ENCODE assay signal across 1 cellular context in the genomic region with DNA sequence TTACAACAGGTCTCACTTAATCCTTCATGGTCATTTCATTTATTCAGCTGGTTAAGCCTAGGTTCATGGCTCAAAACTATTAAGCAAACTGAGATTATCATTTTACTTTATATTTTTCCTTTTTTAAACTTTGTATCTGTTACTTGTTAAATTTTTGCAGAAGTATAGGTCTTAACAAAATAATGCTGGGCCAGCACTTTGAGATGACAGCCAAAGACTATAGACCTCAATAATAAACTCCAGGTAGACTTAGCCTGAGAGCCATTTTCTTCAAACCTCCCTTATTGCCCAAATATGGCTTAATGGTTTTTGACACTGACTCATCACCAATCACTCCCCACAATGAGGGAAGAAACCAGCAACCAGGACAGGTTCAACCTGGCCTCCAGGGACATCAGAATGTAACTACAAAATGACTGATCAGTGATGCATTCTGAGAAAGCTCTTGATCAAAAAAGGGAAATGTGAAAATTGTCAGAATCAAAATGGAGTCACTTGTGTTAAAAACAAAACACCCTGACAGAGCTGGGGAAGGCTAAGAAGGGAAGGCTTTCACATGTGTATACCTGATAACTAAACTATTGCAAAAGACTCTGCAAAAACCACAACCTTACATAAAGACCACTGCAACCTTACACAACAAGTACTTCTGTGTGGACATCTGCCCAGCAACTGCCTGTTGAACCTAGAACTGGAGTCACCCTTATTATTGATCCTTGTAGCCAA.
TF ChIP-seq lines count a peak whose summit lies in the region.

No MANE protein-coding gene starts in this region.

TF ChIP-seq in K562, 482 proteins besides CTCF, POLR2A, EP300 and RAD21 (continued from another document and continues in another):
- TF ChIP-seq, protein P1, sequence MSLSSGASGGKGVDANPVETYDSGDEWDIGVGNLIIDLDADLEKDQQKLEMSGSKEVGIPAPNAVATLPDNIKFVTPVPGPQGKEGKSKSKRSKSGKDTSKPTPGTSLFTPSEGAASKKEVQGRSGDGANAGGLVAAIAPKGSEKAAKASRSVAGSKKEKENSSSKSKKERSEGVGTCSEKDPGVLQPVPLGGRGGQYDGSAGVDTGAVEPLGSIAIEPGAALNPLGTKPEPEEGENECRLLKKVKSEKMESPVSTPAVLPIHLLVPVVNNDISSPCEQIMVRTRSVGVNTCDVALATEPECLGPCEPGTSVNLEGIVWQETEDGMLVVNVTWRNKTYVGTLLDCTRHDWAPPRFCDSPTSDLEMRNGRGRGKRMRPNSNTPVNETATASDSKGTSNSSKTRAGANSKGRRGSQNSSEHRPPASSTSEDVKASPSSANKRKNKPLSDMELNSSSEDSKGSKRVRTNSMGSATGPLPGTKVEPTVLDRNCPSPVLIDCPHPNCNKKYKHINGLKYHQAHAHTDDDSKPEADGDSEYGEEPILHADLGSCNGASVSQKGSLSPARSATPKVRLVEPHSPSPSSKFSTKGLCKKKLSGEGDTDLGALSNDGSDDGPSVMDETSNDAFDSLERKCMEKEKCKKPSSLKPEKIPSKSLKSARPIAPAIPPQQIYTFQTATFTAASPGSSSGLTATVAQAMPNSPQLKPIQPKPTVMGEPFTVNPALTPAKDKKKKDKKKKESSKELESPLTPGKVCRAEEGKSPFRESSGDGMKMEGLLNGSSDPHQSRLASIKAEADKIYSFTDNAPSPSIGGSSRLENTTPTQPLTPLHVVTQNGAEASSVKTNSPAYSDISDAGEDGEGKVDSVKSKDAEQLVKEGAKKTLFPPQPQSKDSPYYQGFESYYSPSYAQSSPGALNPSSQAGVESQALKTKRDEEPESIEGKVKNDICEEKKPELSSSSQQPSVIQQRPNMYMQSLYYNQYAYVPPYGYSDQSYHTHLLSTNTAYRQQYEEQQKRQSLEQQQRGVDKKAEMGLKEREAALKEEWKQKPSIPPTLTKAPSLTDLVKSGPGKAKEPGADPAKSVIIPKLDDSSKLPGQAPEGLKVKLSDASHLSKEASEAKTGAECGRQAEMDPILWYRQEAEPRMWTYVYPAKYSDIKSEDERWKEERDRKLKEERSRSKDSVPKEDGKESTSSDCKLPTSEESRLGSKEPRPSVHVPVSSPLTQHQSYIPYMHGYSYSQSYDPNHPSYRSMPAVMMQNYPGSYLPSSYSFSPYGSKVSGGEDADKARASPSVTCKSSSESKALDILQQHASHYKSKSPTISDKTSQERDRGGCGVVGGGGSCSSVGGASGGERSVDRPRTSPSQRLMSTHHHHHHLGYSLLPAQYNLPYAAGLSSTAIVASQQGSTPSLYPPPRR (CRISPR knock-in tag; IDR thresholded peaks at IDR 0.05; ENCODE audit: borderline replicate concordance): no peak
- TF ChIP-seq ELF2 (CRISPR knock-in tag; IDR thresholded peaks at IDR 0.05): no peak
- no peak for TF ChIP-seq ZNF263 (CRISPR knock-in tag; IDR thresholded peaks at IDR 0.05; ENCODE audit: borderline replicate concordance)
- no peak for TF ChIP-seq SUPT5H (IDR thresholded peaks at IDR 0.05)
- TF ChIP-seq HDAC2 (IDR thresholded peaks at IDR 0.05): no peak
- TF ChIP-seq KLF6 (CRISPR knock-in tag; IDR thresholded peaks at IDR 0.05; ENCODE audit: borderline replicate concordance): peak; percentile 86; the same call in 1 of the 2 replicates
- TF ChIP-seq, protein P2, sequence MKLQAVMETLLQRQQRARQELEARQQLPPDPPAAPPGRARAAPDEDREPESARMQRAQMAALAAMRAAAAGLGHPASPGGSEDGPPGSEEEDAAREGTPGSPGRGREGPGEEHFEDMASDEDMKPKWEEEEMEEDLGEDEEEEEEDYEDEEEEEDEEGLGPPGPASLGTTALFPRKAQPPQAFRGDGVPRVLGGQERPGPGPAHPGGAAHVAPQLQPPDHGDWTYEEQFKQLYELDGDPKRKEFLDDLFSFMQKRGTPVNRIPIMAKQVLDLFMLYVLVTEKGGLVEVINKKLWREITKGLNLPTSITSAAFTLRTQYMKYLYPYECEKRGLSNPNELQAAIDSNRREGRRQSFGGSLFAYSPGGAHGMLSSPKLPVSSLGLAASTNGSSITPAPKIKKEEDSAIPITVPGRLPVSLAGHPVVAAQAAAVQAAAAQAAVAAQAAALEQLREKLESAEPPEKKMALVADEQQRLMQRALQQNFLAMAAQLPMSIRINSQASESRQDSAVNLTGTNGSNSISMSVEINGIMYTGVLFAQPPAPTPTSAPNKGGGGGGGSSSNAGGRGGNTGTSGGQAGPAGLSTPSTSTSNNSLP (IDR thresholded peaks at IDR 0.05; ENCODE audit: borderline replicate concordance, low read depth, low read length): no peak
- TF ChIP-seq ZNF785 (CRISPR knock-in tag; IDR thresholded peaks at IDR 0.05): no peak
- TF ChIP-seq IRF1 (CRISPR knock-in tag; IDR thresholded peaks at IDR 0.05; ENCODE audit: borderline replicate concordance): no peak
- TF ChIP-seq POLR2AphosphoS2 (IDR thresholded peaks at IDR 0.05; ENCODE audit: low read length): no peak
- TF ChIP-seq ADNP (tag; IDR thresholded peaks at IDR 0.05): no peak
- TF ChIP-seq ZBTB7A (IDR thresholded peaks at IDR 0.05; ENCODE audit: borderline replicate concordance, control insufficient read depth, low read depth, low read length): no peak
- TF ChIP-seq NR2C1 (IDR thresholded peaks at IDR 0.05): no peak
- peak; percentile 66 for TF ChIP-seq NR2C1 (tag; IDR thresholded peaks at IDR 0.05)
- TF ChIP-seq TAL1 (IDR thresholded peaks at IDR 0.05): no peak
- TF ChIP-seq ZNF589 (CRISPR knock-in tag; IDR thresholded peaks at IDR 0.05; ENCODE audit: low read depth): peak; percentile 62; the same call in 1 of the 2 replicates
- TF ChIP-seq ZBTB1 (CRISPR knock-in tag; IDR thresholded peaks at IDR 0.05; ENCODE audit: borderline replicate concordance, low read depth): no peak
- TF ChIP-seq, protein P3, sequence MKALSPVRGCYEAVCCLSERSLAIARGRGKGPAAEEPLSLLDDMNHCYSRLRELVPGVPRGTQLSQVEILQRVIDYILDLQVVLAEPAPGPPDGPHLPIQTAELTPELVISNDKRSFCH (CRISPR knock-in tag; IDR thresholded peaks at IDR 0.05): no peak
- TF ChIP-seq, protein P3 (tag; IDR thresholded peaks at IDR 0.05): peak; percentile 90
- TF ChIP-seq, protein P4, sequence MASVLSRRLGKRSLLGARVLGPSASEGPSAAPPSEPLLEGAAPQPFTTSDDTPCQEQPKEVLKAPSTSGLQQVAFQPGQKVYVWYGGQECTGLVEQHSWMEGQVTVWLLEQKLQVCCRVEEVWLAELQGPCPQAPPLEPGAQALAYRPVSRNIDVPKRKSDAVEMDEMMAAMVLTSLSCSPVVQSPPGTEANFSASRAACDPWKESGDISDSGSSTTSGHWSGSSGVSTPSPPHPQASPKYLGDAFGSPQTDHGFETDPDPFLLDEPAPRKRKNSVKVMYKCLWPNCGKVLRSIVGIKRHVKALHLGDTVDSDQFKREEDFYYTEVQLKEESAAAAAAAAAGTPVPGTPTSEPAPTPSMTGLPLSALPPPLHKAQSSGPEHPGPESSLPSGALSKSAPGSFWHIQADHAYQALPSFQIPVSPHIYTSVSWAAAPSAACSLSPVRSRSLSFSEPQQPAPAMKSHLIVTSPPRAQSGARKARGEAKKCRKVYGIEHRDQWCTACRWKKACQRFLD (CRISPR knock-in tag; IDR thresholded peaks at IDR 0.05): peak; percentile 80
- TF ChIP-seq FOXK2 (conservative IDR thresholded peaks at IDR 0.05 in 1 of 2, IDR thresholded peaks at IDR 0.05 in 1 of 2; ENCODE audit: low read depth in 2 of 2): no peak
- no peak for TF ChIP-seq XRCC3 (IDR thresholded peaks at IDR 0.05)
- TF ChIP-seq SNIP1 (IDR thresholded peaks at IDR 0.05; ENCODE audit: low read depth): no peak
- TF ChIP-seq SMAD2 (IDR thresholded peaks at IDR 0.05; ENCODE audit: low read depth, low read length): no peak
- TF ChIP-seq PHB2 (IDR thresholded peaks at IDR 0.05; ENCODE audit: low read depth): no peak
- TF ChIP-seq CREBBP (IDR thresholded peaks at IDR 0.05; ENCODE audit: low read depth, low read length): no peak
- TF ChIP-seq, protein P5, sequence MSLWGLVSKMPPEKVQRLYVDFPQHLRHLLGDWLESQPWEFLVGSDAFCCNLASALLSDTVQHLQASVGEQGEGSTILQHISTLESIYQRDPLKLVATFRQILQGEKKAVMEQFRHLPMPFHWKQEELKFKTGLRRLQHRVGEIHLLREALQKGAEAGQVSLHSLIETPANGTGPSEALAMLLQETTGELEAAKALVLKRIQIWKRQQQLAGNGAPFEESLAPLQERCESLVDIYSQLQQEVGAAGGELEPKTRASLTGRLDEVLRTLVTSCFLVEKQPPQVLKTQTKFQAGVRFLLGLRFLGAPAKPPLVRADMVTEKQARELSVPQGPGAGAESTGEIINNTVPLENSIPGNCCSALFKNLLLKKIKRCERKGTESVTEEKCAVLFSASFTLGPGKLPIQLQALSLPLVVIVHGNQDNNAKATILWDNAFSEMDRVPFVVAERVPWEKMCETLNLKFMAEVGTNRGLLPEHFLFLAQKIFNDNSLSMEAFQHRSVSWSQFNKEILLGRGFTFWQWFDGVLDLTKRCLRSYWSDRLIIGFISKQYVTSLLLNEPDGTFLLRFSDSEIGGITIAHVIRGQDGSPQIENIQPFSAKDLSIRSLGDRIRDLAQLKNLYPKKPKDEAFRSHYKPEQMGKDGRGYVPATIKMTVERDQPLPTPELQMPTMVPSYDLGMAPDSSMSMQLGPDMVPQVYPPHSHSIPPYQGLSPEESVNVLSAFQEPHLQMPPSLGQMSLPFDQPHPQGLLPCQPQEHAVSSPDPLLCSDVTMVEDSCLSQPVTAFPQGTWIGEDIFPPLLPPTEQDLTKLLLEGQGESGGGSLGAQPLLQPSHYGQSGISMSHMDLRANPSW (CRISPR knock-in tag; IDR thresholded peaks at IDR 0.05): no peak
- TF ChIP-seq, protein P6, sequence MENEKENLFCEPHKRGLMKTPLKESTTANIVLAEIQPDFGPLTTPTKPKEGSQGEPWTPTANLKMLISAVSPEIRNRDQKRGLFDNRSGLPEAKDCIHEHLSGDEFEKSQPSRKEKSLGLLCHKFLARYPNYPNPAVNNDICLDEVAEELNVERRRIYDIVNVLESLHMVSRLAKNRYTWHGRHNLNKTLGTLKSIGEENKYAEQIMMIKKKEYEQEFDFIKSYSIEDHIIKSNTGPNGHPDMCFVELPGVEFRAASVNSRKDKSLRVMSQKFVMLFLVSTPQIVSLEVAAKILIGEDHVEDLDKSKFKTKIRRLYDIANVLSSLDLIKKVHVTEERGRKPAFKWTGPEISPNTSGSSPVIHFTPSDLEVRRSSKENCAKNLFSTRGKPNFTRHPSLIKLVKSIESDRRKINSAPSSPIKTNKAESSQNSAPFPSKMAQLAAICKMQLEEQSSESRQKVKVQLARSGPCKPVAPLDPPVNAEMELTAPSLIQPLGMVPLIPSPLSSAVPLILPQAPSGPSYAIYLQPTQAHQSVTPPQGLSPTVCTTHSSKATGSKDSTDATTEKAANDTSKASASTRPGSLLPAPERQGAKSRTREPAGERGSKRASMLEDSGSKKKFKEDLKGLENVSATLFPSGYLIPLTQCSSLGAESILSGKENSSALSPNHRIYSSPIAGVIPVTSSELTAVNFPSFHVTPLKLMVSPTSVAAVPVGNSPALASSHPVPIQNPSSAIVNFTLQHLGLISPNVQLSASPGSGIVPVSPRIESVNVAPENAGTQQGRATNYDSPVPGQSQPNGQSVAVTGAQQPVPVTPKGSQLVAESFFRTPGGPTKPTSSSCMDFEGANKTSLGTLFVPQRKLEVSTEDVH (IDR thresholded peaks at IDR 0.05; ENCODE audit: low read depth, partially characterized antibody): no peak
- TF ChIP-seq HDAC1 (IDR thresholded peaks at IDR 0.05): no peak
- TF ChIP-seq TCF7 (IDR thresholded peaks at IDR 0.05; ENCODE audit: borderline replicate concordance): no peak
- TF ChIP-seq, protein P7, sequence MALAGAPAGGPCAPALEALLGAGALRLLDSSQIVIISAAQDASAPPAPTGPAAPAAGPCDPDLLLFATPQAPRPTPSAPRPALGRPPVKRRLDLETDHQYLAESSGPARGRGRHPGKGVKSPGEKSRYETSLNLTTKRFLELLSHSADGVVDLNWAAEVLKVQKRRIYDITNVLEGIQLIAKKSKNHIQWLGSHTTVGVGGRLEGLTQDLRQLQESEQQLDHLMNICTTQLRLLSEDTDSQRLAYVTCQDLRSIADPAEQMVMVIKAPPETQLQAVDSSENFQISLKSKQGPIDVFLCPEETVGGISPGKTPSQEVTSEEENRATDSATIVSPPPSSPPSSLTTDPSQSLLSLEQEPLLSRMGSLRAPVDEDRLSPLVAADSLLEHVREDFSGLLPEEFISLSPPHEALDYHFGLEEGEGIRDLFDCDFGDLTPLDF (CRISPR knock-in tag; IDR thresholded peaks at IDR 0.05): no peak
- no peak for TF ChIP-seq SMC3 (conservative IDR thresholded peaks at IDR 0.05; ENCODE audit: insufficient read depth, low read depth, low read length)
- TF ChIP-seq ZNF174 (CRISPR knock-in tag; IDR thresholded peaks at IDR 0.05): no peak
- no peak for TF ChIP-seq ARID1B (IDR thresholded peaks at IDR 0.05)
- TF ChIP-seq, protein P8, sequence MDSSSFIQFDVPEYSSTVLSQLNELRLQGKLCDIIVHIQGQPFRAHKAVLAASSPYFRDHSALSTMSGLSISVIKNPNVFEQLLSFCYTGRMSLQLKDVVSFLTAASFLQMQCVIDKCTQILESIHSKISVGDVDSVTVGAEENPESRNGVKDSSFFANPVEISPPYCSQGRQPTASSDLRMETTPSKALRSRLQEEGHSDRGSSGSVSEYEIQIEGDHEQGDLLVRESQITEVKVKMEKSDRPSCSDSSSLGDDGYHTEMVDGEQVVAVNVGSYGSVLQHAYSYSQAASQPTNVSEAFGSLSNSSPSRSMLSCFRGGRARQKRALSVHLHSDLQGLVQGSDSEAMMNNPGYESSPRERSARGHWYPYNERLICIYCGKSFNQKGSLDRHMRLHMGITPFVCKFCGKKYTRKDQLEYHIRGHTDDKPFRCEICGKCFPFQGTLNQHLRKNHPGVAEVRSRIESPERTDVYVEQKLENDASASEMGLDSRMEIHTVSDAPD (CRISPR knock-in tag; IDR thresholded peaks at IDR 0.05): no peak
- TF ChIP-seq POLR2G (IDR thresholded peaks at IDR 0.05; ENCODE audit: low read depth, low read length): no peak
- TF ChIP-seq NCOA1 (IDR thresholded peaks at IDR 0.05; ENCODE audit: low read depth): no peak
- peak; percentile 83 for TF ChIP-seq ZNF311 (CRISPR knock-in tag; IDR thresholded peaks at IDR 0.05)
- peak; percentile 5; the same call in 1 of the 2 replicates for TF ChIP-seq NFE2L1 (tag; IDR thresholded peaks at IDR 0.05; ENCODE audit: borderline replicate concordance, low read depth)
- no peak for TF ChIP-seq SPI1 (IDR thresholded peaks at IDR 0.05; ENCODE audit: borderline replicate concordance, low read depth, low read length)
- 0 out of 2 replicates have a peak, but pooled peaks have one; percentile 6 for TF ChIP-seq CBFA2T2 (conservative IDR thresholded peaks at IDR 0.05)
